Comparison of ENCODE assay signal across 23 cellular contexts in genomic region chr19:42394751-42395150, GRCh38. TPM values are rescaled to one million over a fixed set of nuclear protein-coding genes. Genes with fewer than 3 reads are reported as not detected.
"Had no signal": no experiment of that assay in that cellular context is flagged by ENCODE, and none has a peak within 500 bp of the region (broad histone marks: within the 10 kb centered on the region; RNA-seq: fewer than 3 reads in every experiment).

No MANE protein-coding gene starts in this region.

- H3K27ac Mint-ChIP-seq: activated B cell treated with CpG ODN at 0.5 μM for 24 hours; activated CD4-positive, alpha-beta memory T cell treated with anti-CD3 and anti-CD28 coated beads for 36 hours; mesothelial cell of epicardium; natural killer cell treated with Interleukin-12 subunit alpha and Interleukin-12 subunit beta and Interleukin-15 and Interleukin-18, amount 100 ng/mL, for 72 hours; T-helper 2 cell treated with Interferon-gamma antibody and Interleukin-4, amounts not matched to agents 5 μg/mL and 100 μg/mL, for 36 hours had no signal

- ATAC-seq: left cardiac atrium; lower lobe of right lung; natural killer cell treated with Interleukin-12 subunit alpha and Interleukin-12 subunit beta and Interleukin-15 and Interleukin-18, amount 100 ng/mL, for 72 hours; stimulated activated naive CD8-positive, alpha-beta T cell treated with anti-CD3 and anti-CD28 coated beads, Interleukin-15, Interleukin-2, amounts not matched to agents 100 U/mL and 50 U/mL, for 24 hours had no signal

- H2AFZ ChIP-seq: hepatocyte had no signal

- H3K36me3 Mint-ChIP-seq: activated CD4-positive, alpha-beta memory T cell treated with anti-CD3 and anti-CD28 coated beads for 36 hours; mesothelial cell of epicardium; natural killer cell treated with Interleukin-12 subunit alpha and Interleukin-12 subunit beta and Interleukin-15 and Interleukin-18, amount 100 ng/mL, for 72 hours had no signal

- H3K4me2 ChIP-seq: hepatocyte had no signal

- H3K27ac ChIP-seq: hepatocyte, lower lobe of right lung, right atrium auricular region, transverse colon had no signal

- H3K4me3 Mint-ChIP-seq: activated B cell treated with CpG ODN at 0.5 μM for 24 hours; activated CD4-positive, alpha-beta memory T cell treated with anti-CD3 and anti-CD28 coated beads for 36 hours; mesothelial cell of epicardium; natural killer cell treated with Interleukin-12 subunit alpha and Interleukin-12 subunit beta and Interleukin-15 and Interleukin-18, amount 100 ng/mL, for 72 hours had no signal

- H3K27me3 ChIP-seq: breast epithelium, right atrium auricular region had no signal

- DNase-seq: activated B cell treated with CpG ODN at 0.5 μM for 24 hours; activated CD4-positive, alpha-beta memory T cell treated with anti-CD3 and anti-CD28 coated beads for 36 hours; activated CD4-positive, alpha-beta T cell treated with anti-CD3 and anti-CD28 coated beads for 4 hours; activated naive CD4-positive, alpha-beta T cell treated with Interleukin-2 at 50 U/mL for 16 hours; activated T-cell treated with anti-CD3 and anti-CD28 coated beads for 4 hours; effector CD8-positive, alpha-beta T cell; esophagus squamous epithelium; left cardiac atrium; lower lobe of right lung; stimulated activated CD4-positive, alpha-beta T cell treated with anti-CD3 and anti-CD28 coated beads, Interleukin-12 subunit alpha, Interleukin-12 subunit beta, amount 100 ng/mL, for 4 hours; stimulated activated CD4-positive, alpha-beta T cell treated with anti-CD3 and anti-CD28 coated beads, Interleukin-2, amount 100 ng/mL, for 24 hours; stimulated activated naive CD8-positive, alpha-beta T cell treated with anti-CD3 and anti-CD28 coated beads, Interleukin-15, Interleukin-2, amounts not matched to agents 100 U/mL and 50 U/mL, for 24 hours; substantia nigra; transverse colon had no signal

- H3K9me3 Mint-ChIP-seq: activated B cell treated with CpG ODN at 0.5 μM for 24 hours; activated CD4-positive, alpha-beta memory T cell treated with anti-CD3 and anti-CD28 coated beads for 36 hours; mesothelial cell of epicardium; natural killer cell treated with Interleukin-12 subunit alpha and Interleukin-12 subunit beta and Interleukin-15 and Interleukin-18, amount 100 ng/mL, for 72 hours; T-helper 2 cell treated with Interferon-gamma antibody and Interleukin-4, amounts not matched to agents 5 μg/mL and 100 μg/mL, for 36 hours had no signal

- H3K4me3 ChIP-seq: breast epithelium, esophagus squamous epithelium, hepatocyte, lower lobe of right lung, right atrium auricular region, transverse colon had no signal

RNA-seq across cellular contexts. Expression of gene CNFN, which starts 4.7 kb away (rescaled TPM):
- total RNA-seq: activated CD4-positive, alpha-beta memory T cell treated with anti-CD3 and anti-CD28 coated beads for 36 hours; cerebellum; lower lobe of right lung; natural killer cell treated with Interleukin-12 subunit alpha and Interleukin-12 subunit beta and Interleukin-15 and Interleukin-18, amount 100 ng/mL, for 72 hours; omental fat pad had no signal

RNA-seq across cellular contexts. Expression of gene CXCL17, which starts 48.0 kb away (rescaled TPM):
- total RNA-seq: activated B cell treated with CpG ODN at 0.5 μM for 24 hours; activated CD4-positive, alpha-beta memory T cell treated with anti-CD3 and anti-CD28 coated beads for 36 hours; cerebellum; endothelial cell of umbilical vein; left cardiac atrium; mesothelial cell of epicardium; natural killer cell treated with Interleukin-12 subunit alpha and Interleukin-12 subunit beta and Interleukin-15 and Interleukin-18, amount 100 ng/mL, for 72 hours; omental fat pad; right atrium auricular region; transverse colon had no signal
- polyA plus RNA-seq: endothelial cell of umbilical vein had no signal
